18 cellular contexts compared by ENCODE assay signal in genomic region chr9:38489057-38489456, GRCh38.
DNase-seq lines count a peak whose midpoint lies in the region; ATAC-seq, FAIRE-seq and TF ChIP-seq lines count a peak whose summit lies in the region.
"Had no signal": no experiment of that assay in that cellular context is flagged by ENCODE, and none has a peak within 500 bp of the region (broad histone marks: within the 10 kb centered on the region; RNA-seq: fewer than 3 reads in every experiment).

No MANE protein-coding gene starts in this region.

- no peak overlapping the region for H3K9ac ChIP-seq in K562 (ENCODE audit: insufficient read depth in 1 of 2, low read depth in 2 of 2, low read length in 2 of 2)
- H3K9ac ChIP-seq in mesendoderm (ENCODE audit: low read length), result no peak overlapping the region

- no peak overlapping the region for H3K56ac ChIP-seq in mesendoderm (ENCODE audit: low read length)

- TF ChIP-seq POLR2A in K562 (conservative IDR thresholded peaks at IDR 0.05) (no peak), adrenal gland (IDR thresholded peaks at IDR 0.05) (no peak)

- CTCF ChIA-PET in K562 (lab: Yijun Ruan, JAX; ENCODE audit: low intra/inter-chr PET ratio) (no interaction called here), HEK293T (lab: Yijun Ruan, JAX) (no interaction called here)

- H2BK120ac ChIP-seq in mesendoderm (ENCODE audit: low read depth, low read length), result no peak overlapping the region

- H3K27ac ChIP-seq in K562 (ENCODE audit: extremely low read depth, low read depth, low read length) (no peak overlapping the region), mesendoderm (ENCODE audit: low read depth, low read length) (no peak overlapping the region), adrenal gland (no peak overlapping the region)

- H3K79me2 ChIP-seq in K562 (ENCODE audit: control insufficient read depth, insufficient read depth, low read length) (no peaks in the 10 kb centered on the region), mesendoderm (ENCODE audit: control insufficient read depth, insufficient read depth, low read length) (no peaks in the 10 kb centered on the region)

- H3K4me3 ChIP-seq in H7 (ENCODE audit: insufficient read depth, low read depth, low read length), result no peak overlapping the region
- no peak overlapping the region for H3K4me3 ChIP-seq in K562
- H3K4me3 ChIP-seq in mesendoderm (ENCODE audit: low read length), result no peak overlapping the region
- no peak overlapping the region for H3K4me3 ChIP-seq in adrenal gland

- H3K27me3 ChIP-seq in H7 (ENCODE audit: control insufficient read depth, insufficient read depth, low read length) (no peaks in the 10 kb centered on the region), K562 (ENCODE audit: control insufficient read depth in 2 of 2, insufficient read depth in 2 of 2, low read length in 2 of 2) (peaks cover 0 to 16% of the 10 kb centered on the region in 2 experiments; a peak in 2 of 5 replicates), mesendoderm (ENCODE audit: insufficient read depth, low read length, poor library complexity) (no peaks in the 10 kb centered on the region), adrenal gland (no peaks in the 10 kb centered on the region)

- H3K9me3 ChIP-seq in K562 (replicated peaks; ENCODE audit: control insufficient read depth, insufficient read depth, low read depth, low read length) (no peaks in the 10 kb centered on the region), adrenal gland (replicated peaks in 1 of 3) (no peaks in the 10 kb centered on the region)

- H2AK5ac ChIP-seq in mesendoderm (ENCODE audit: low read length), result no peak overlapping the region

- WGBS in K562 (ENCODE audit: insufficient coverage, low coverage, missing lambda C conversion rate), result 4% methylated on average over 18 of the region's 21 CpGs
- WGBS in mesendoderm (ENCODE audit: extremely low coverage, insufficient coverage, low lambda C conversion rate), result no CpG with 5 or more reads among the region's 21 CpGs
- 79 to 86% (median 85%) methylated on average over 9 to 21 of the region's 21 CpGs for WGBS in adrenal gland, 4 donors

- peaks cover 0 to 4% of the 10 kb centered on the region in 2 experiments; a peak in 1 of 5 replicates for H3K4me1 ChIP-seq in K562 (replicated peaks in 1 of 2; ENCODE audit: control insufficient read depth in 2 of 2, insufficient read depth in 2 of 2, low read length in 2 of 2)
- no peaks in the 10 kb centered on the region for H3K4me1 ChIP-seq in mesendoderm (ENCODE audit: control insufficient read depth, low read depth, low read length)
- H3K4me1 ChIP-seq in adrenal gland (replicated peaks in 1 of 2), result no peaks in the 10 kb centered on the region

- in situ Hi-C loops in K562 (cut with MboI), result no loop called here

- POLR2A ChIA-PET in K562 (lab: Yijun Ruan, JAX), result interaction anchor here (0.7 kb wide), 1 partner anchor 8 kb away, joined by 4 read pairs; no protein-coding TSS in a partner anchor
- POLR2A ChIA-PET in HEK293T (lab: Yijun Ruan, JAX), result no interaction called here

- TF ChIP-seq RAD21 in K562 (CRISPR knock-in tag; conservative IDR thresholded peaks at IDR 0.05 in 1 of 2, IDR thresholded peaks at IDR 0.05 in 1 of 2), result no peak

- H2AFZ ChIP-seq in K562 (ENCODE audit: low read depth, low read length), result no peak overlapping the region

- H3K4me2 ChIP-seq in K562 (ENCODE audit: insufficient read depth, low read length) (no peak overlapping the region), mesendoderm (ENCODE audit: low read length) (no peak overlapping the region)

- H3K79me1 ChIP-seq in mesendoderm (ENCODE audit: low read length), result no peaks in the 10 kb centered on the region

- intact Hi-C loops in K562 (cut with micrococcal nuclease) (no loop called here), adrenal gland (cut with DNase I) (no loop called here)

- no peak overlapping the region for H3K18ac ChIP-seq in mesendoderm (ENCODE audit: low read length)

- FAIRE-seq in K562 (lab: Jason Lieb, UNC), result no peak
- FAIRE-seq: G401.6, GM12892 had no signal

- H4K8ac ChIP-seq in mesendoderm (ENCODE audit: low read depth, low read length), result peak overlapping the region; percentile 28

- H2BK5ac ChIP-seq in mesendoderm (ENCODE audit: low read length), result no peak overlapping the region

- H3K23ac ChIP-seq in mesendoderm (ENCODE audit: low read length), result no peak overlapping the region

- H3K4ac ChIP-seq in mesendoderm (ENCODE audit: low read depth, low read length), result no peak overlapping the region

- H3K36me3 ChIP-seq in H7 (replicated peaks; ENCODE audit: control insufficient read depth, insufficient read depth, low read length) (no peaks in the 10 kb centered on the region), K562 (ENCODE audit: control insufficient read depth, insufficient read depth, low read length) (no peaks in the 10 kb centered on the region), mesendoderm (ENCODE audit: control insufficient read depth, insufficient read depth, low read length) (no peaks in the 10 kb centered on the region), adrenal gland (replicated peaks in 1 of 2) (no peaks in the 10 kb centered on the region)

- no peak overlapping the region for H4K5ac ChIP-seq in mesendoderm (ENCODE audit: low read length)

- DNase-seq in H7 (peak; percentile 39), K562 (ENCODE audit: extremely low read depth in 1 of 4, low spot score in 3 of 4) (no peak), mesendoderm (no peak), HEK293T (ENCODE audit: extremely low spot score) (no peak), adrenal gland (no peak)
- no peak for DNase-seq in activated effector memory CD4-positive, alpha-beta T cell treated with Interleukin-2 at 50 U/mL for 16 hours
- DNase-seq: C1 segment of cervical spinal cord; Calu3; CD4-positive, alpha-beta memory T cell; COR-L47; DMS153; DND-41; GOT3; H9; HFFc6 had no signal

- TF ChIP-seq EP300 in K562 (IDR thresholded peaks at IDR 0.05; ENCODE audit: low read length), result no peak

- ATAC-seq in K562, result peak; percentile 53; the same call in 2 of the 3 replicates
- ATAC-seq: HCT116 had no signal

- H2BK15ac ChIP-seq in mesendoderm (replicated peaks; ENCODE audit: low read depth), result no peak overlapping the region

- TF ChIP-seq CTCF in K562 (IDR thresholded peaks at IDR 0.05 in 2 of 3, conservative IDR thresholded peaks at IDR 0.05 in 1 of 3; ENCODE audit: insufficient read depth in 2 of 3, low read depth in 1 of 3, low read length in 3 of 3), result no peak
- TF ChIP-seq CTCF in adrenal gland (IDR thresholded peaks at IDR 0.05), result no peak

- H3K9me1 ChIP-seq in K562 (ENCODE audit: control insufficient read depth, insufficient read depth, low read length), result no peaks in the 10 kb centered on the region

- BruUV-seq in K562 (replicated peaks; lab: Mats Ljungman, UMichigan), result no TSS peak

- no peaks in the 10 kb centered on the region; the same call in 1 of the 2 replicates for H4K20me1 ChIP-seq in K562 (replicated peaks; ENCODE audit: control insufficient read depth, insufficient read depth, low read length)

TF ChIP-seq in K562, 482 proteins besides CTCF, POLR2A, EP300 and RAD21 (continues in another document):
- no peak for TF ChIP-seq CBX1 (IDR thresholded peaks at IDR 0.05; ENCODE audit: low read depth)
- no peak for TF ChIP-seq HNRNPL (IDR thresholded peaks at IDR 0.05; ENCODE audit: low read depth, low read length)
- TF ChIP-seq FOXJ3 (CRISPR knock-in tag; IDR thresholded peaks at IDR 0.05), result no peak
- TF ChIP-seq GTF2F1 (IDR thresholded peaks at IDR 0.05; ENCODE audit: low read depth, low read length), result no peak
- no peak for TF ChIP-seq HDAC2 (IDR thresholded peaks at IDR 0.05)
- no peak for TF ChIP-seq HNRNPLL (IDR thresholded peaks at IDR 0.05; ENCODE audit: low read depth, low read length, poor library complexity, severe bottlenecking)
- no peak for TF ChIP-seq TCF15 (CRISPR knock-in tag; IDR thresholded peaks at IDR 0.05)
- no peak for TF ChIP-seq MBD2 (IDR thresholded peaks at IDR 0.05; ENCODE audit: borderline replicate concordance, low read depth)

TF ChIP-seq in HEK293T, 16 proteins besides CTCF, POLR2A, EP300 and RAD21:
- no peak for TF ChIP-seq NFRKB (IDR thresholded peaks at IDR 0.05)
- TF ChIP-seq FOXA1 (IDR thresholded peaks at IDR 0.05), result no peak
- no peak for TF ChIP-seq FOXK2 (IDR thresholded peaks at IDR 0.05)
- no peak for TF ChIP-seq SUZ12 (IDR thresholded peaks at IDR 0.05)
- TF ChIP-seq SP1 (IDR thresholded peaks at IDR 0.05), result no peak
- no peak for TF ChIP-seq L3MBTL2 (conservative IDR thresholded peaks at IDR 0.05)
- TF ChIP-seq BHLHE40 (IDR thresholded peaks at IDR 0.05; ENCODE audit: borderline replicate concordance), result no peak
- no peak for TF ChIP-seq TARDBP (IDR thresholded peaks at IDR 0.05)
- TF ChIP-seq ZNF384 (IDR thresholded peaks at IDR 0.05), result no peak
- no peak for TF ChIP-seq LEF1 (IDR thresholded peaks at IDR 0.05; ENCODE audit: borderline replicate concordance)
